ENCODE assay signal across 1 cellular context in genomic region chr7:23696916-23697441, GRCh38.
TF ChIP-seq lines count a peak whose summit lies in the region.

No MANE protein-coding gene starts in this region.

TF ChIP-seq in neural cell, 6 proteins besides CTCF, POLR2A, EP300 and RAD21:
- TF ChIP-seq EZH2 (IDR thresholded peaks at IDR 0.05; ENCODE audit: borderline replicate concordance, insufficient read depth, low read length, poor library complexity, severe bottlenecking) = no peak
- TF ChIP-seq POLR2AphosphoS5 (IDR thresholded peaks at IDR 0.05) = no peak
- TF ChIP-seq REST (IDR thresholded peaks at IDR 0.05; ENCODE audit: borderline replicate concordance) = no peak
- no peak for TF ChIP-seq MXI1 (conservative IDR thresholded peaks at IDR 0.05; ENCODE audit: poor library complexity, severe bottlenecking)
- no peak for TF ChIP-seq SMC3 (conservative IDR thresholded peaks at IDR 0.05; ENCODE audit: poor library complexity)
- TF ChIP-seq TAF1 (IDR thresholded peaks at IDR 0.05; ENCODE audit: low read depth) = no peak
